ENCODE assay signal across 7 cellular contexts in genomic region chr19:52734340-52734892, GRCh38. TPM values are rescaled to one million over a fixed set of nuclear protein-coding genes. Genes with fewer than 3 reads are reported as not detected.
DNase-seq lines count a peak whose midpoint lies in the region; ATAC-seq and TF ChIP-seq lines count a peak whose summit lies in the region.

No MANE protein-coding gene starts in this region.

- ATAC-seq in GM21447 (IDR thresholded peaks at IDR 0.05; ENCODE audit: unreplicated experiment), result peak; percentile 27

- CTCF ChIA-PET in GM10248 (lab: Yijun Ruan, JAX), result no interaction called here

- DNase-seq in GM10248 (ENCODE audit: extremely low spot score), result peak; percentile 36
- DNase-seq in HuH-7.5 (ENCODE audit: low spot score), result peak; percentile 46
- no peak for DNase-seq in ascending aorta (ENCODE audit: low spot score in 2 of 2)
- DNase-seq in iPS-NIHi7 (ENCODE audit: extremely low spot score), result no peak

- H3K9ac ChIP-seq in iPS-18a (ENCODE audit: low read length), result peak overlapping the region; percentile 86

- peak overlapping the region; percentile 78 to 88 for H3K27ac ChIP-seq in ascending aorta
- H3K27ac ChIP-seq in iPS-18a (ENCODE audit: low read length), result no peak overlapping the region
- peak overlapping the region; percentile 70 to 93 (median 87) for H3K27ac ChIP-seq in skin epidermis

- H3K4me3 ChIP-seq in ascending aorta, result peak overlapping the region; percentile 81 to 82
- H3K4me3 ChIP-seq in iPS-18a (ENCODE audit: low read length), result peak overlapping the region; percentile 99
- H3K4me3 ChIP-seq in skin epidermis, result peak overlapping the region; percentile 66 to 94 (median 82)

- POLR2A ChIA-PET in GM10248 (lab: Yijun Ruan, JAX), result no interaction called here

- no peaks in the 10 kb centered on the region for H3K27me3 ChIP-seq in ascending aorta
- H3K27me3 ChIP-seq in iPS-18a (ENCODE audit: control insufficient read depth, insufficient read depth, low read length), result peaks cover 7% of the 10 kb centered on the region

- peaks cover 0 to 4% of the 10 kb centered on the region in 2 donors for H3K36me3 ChIP-seq in ascending aorta
- no peaks in the 10 kb centered on the region for H3K36me3 ChIP-seq in iPS-18a (ENCODE audit: control insufficient read depth, low read depth, low read length)

- H3K9me3 ChIP-seq in ascending aorta (no peaks in the 10 kb centered on the region), iPS-18a (ENCODE audit: control insufficient read depth, low read depth, low read length) (no peaks in the 10 kb centered on the region)

- TF ChIP-seq CTCF in GM10248 (IDR thresholded peaks at IDR 0.05; ENCODE audit: control extremely low read depth, extremely low read depth, low read depth, missing control alignments) (no peak), ascending aorta (IDR thresholded peaks at IDR 0.05) (no peak)

- H3K4me1 ChIP-seq in ascending aorta (peaks cover 0 to 5% of the 10 kb centered on the region in 2 donors), iPS-18a (ENCODE audit: control insufficient read depth, low read depth, low read length) (peaks cover 14% of the 10 kb centered on the region)

- intact Hi-C loops in ascending aorta (cut with DNase I), result loop anchor here (2.0 to 10.0 kb wide), 5 partner anchors 52 to 368 kb away; partner anchors contain the start of genes ZNF160, ZNF528, ZNF600 and ZNF701

RNA-seq across cellular contexts. Expression of gene ZNF611, which starts 0.4 kb away (rescaled TPM):
- total RNA-seq in ascending aorta, result 13.1 TPM

RNA-seq across cellular contexts. Expression of gene ZNF600, which starts 52.2 kb away (rescaled TPM):
- total RNA-seq in ascending aorta, result 4.8 TPM

Comparison
In these comparisons a context has a peak if more than half of its experiments do, and no peak if none do; other contexts are left out.
1. DNase-seq: peak in GM10248 (single experiment) and HuH-7.5 (single experiment); none in ascending aorta (0 of 2) and iPS-NIHi7 (single experiment).
2. Peak in every context shown above with its lines, with median percentiles within 50 percentile points of each other: H3K4me3 ChIP-seq.